ENCODE assay signal across 20 cellular contexts in the genomic region with DNA sequence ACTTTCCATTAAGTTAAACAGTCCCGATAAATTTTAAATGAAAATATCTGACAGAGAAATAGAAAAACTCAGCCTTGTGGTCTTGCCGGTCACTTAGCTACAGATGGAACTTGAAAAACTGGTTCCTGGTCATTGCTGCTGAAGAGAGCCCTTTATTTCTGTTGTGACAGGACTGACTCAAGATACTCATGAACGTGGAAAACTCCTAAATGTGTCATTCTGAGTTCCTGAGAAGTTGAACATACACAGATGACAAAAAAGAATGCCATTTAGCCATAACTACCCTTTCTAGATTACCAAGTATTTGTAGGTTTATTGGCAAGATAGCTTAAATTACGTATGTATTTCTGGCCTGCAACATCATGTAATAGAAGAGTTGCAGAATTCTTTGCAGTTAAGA.
A peak's percentile ranks its signal among the peaks of the same experiment; 100 is the strongest.
DNase-seq lines count a peak whose midpoint lies in the region; FAIRE-seq and TF ChIP-seq lines count a peak whose summit lies in the region.
"Had no signal": no experiment of that assay in that cellular context is flagged by ENCODE, and none has a peak within 500 bp of the region (broad histone marks: within the 10 kb centered on the region; RNA-seq: fewer than 3 reads in every experiment).

No MANE protein-coding gene starts in this region.

- CTCF ChIA-PET in PC-9 (lab: Charles Lee), result no interaction called here

- peak overlapping the region; percentile 23 for H3K9ac ChIP-seq in smooth muscle cell (ENCODE audit: low read depth)

- H3K4me1 ChIP-seq in PC-9 (replicated peaks; ENCODE audit: insufficient read depth), result peaks cover 36% of the 10 kb centered on the region
- peaks cover 37% of the 10 kb centered on the region for H3K4me1 ChIP-seq in smooth muscle cell (ENCODE audit: low read depth)
- H3K4me1 ChIP-seq: BE2C, esophagus muscularis mucosa, heart left ventricle had no signal

- BruUV-seq in PC-9 (replicated peaks; lab: Mats Ljungman, UMichigan), result no TSS peak

- no peak for TF ChIP-seq CTCF in PC-9 (conservative IDR thresholded peaks at IDR 0.05)
- no peak for TF ChIP-seq CTCF in smooth muscle cell (IDR thresholded peaks at IDR 0.05; ENCODE audit: borderline replicate concordance, insufficient read depth, poor library complexity, severe bottlenecking)

- no peak for FAIRE-seq in GM19239 (lab: Jason Lieb, UNC)
- FAIRE-seq: astrocyte, islet of Langerhans, K562 had no signal

- peaks cover 28% of the 10 kb centered on the region for H3K79me2 ChIP-seq in PC-9 (ENCODE audit: low read depth)
- peaks cover 15% of the 10 kb centered on the region for H3K79me2 ChIP-seq in smooth muscle cell (ENCODE audit: low read depth)

- peak overlapping the region; percentile 43 for H3K4me2 ChIP-seq in PC-9
- H3K4me2 ChIP-seq in smooth muscle cell, result peak overlapping the region; percentile 76

- intact Hi-C loops in PC-9 (cut with micrococcal nuclease; ENCODE audit: unreplicated experiment), result loop anchor here (1.0 kb wide), 2 partner anchors 134 to 355 kb away; a partner anchor contains a TSS

- POLR2A ChIA-PET in PC-9 (lab: Charles Lee; ENCODE audit: unreplicated experiment), result interaction anchor here (0.7 kb wide), 1 partner anchor 21 kb away, joined by 3 read pairs; no protein-coding TSS in a partner anchor

- H3F3A ChIP-seq in PC-9 (ENCODE audit: insufficient read depth, low read depth), result peaks cover 52% of the 10 kb centered on the region
- peaks cover 59% of the 10 kb centered on the region for H3F3A ChIP-seq in smooth muscle cell (ENCODE audit: low read depth)

- DNase-seq in HCEC 1CT, result peak; percentile 0
- DNase-seq in PC-9, result peak; percentile 35 to 93
- peak; percentile 73 for DNase-seq in islet precursor cell
- no peak for DNase-seq in smooth muscle cell (lab: John Stamatoyannopoulos, UW; ENCODE audit: unreplicated experiment)
- DNase-seq in stimulated activated CD4-positive, alpha-beta T cell treated with anti-CD3 and anti-CD28 coated beads, Interleukin-2, amount 100 ng/mL, for 24 hours, result no peak
- no peak for DNase-seq in GM19239 (ENCODE audit: insufficient read length, low spot score)
- no peak for DNase-seq in cerebellar nuclear complex (lab: John Stamatoyannopoulos, UW)
- DNase-seq: activated CD8-positive, alpha-beta memory T cell treated with anti-CD3 and anti-CD28 coated beads, Interleukin-2, amount 50 U/mL, for 4 hours; activated naive CD4-positive, alpha-beta T cell treated with anti-CD3 and anti-CD28 coated beads for 36 hours; BE2C; cortex of kidney; DMS 273 treated with DMSO at 0.1 percent for 48 hours; heart left ventricle; NCI-H1105; SHP77 treated with DMSO at 0.1 percent for 48 hours; stimulated activated CD4-positive, alpha-beta T cell treated with anti-CD3 and anti-CD28 coated beads, Interleukin-1b, Interleukin-23, amount 100 ng/mL, for 48 hours had no signal

- H2AFZ ChIP-seq in PC-9 (no peak overlapping the region), smooth muscle cell (ENCODE audit: low read depth) (no peak overlapping the region)

- H3K36me3 ChIP-seq in PC-9 (ENCODE audit: low read depth) (peaks cover 19% of the 10 kb centered on the region; the same call in 1 of the 2 replicates), smooth muscle cell (ENCODE audit: low read depth) (no peaks in the 10 kb centered on the region)
- H3K36me3 ChIP-seq: BE2C, esophagus muscularis mucosa, heart left ventricle had no signal

- H3K9me2 ChIP-seq in PC-9 (ENCODE audit: insufficient read depth), result no peaks in the 10 kb centered on the region

- H4K20me1 ChIP-seq in PC-9 (ENCODE audit: insufficient read depth) (peaks cover 14% of the 10 kb centered on the region), smooth muscle cell (ENCODE audit: low read depth) (peaks cover 4% of the 10 kb centered on the region)

- H3K4me3 ChIP-seq in PC-9, result no peak overlapping the region
- no peak overlapping the region for H3K4me3 ChIP-seq in smooth muscle cell
- H3K4me3 ChIP-seq: esophagus muscularis mucosa, heart left ventricle, K562 had no signal

- 19% methylated on average over 4 of the region's 4 CpGs for WGBS in smooth muscle cell (ENCODE audit: low lambda C conversion rate)

- peak overlapping the region; percentile 38 for H3K27ac ChIP-seq in PC-9
- H3K27ac ChIP-seq in smooth muscle cell (ENCODE audit: low read depth), result peak overlapping the region; percentile 88
- H3K27ac ChIP-seq: esophagus muscularis mucosa, heart left ventricle had no signal

- H3K27me3 ChIP-seq in PC-9 (ENCODE audit: insufficient read depth, low read depth) (no peaks in the 10 kb centered on the region), smooth muscle cell (ENCODE audit: low read depth) (no peaks in the 10 kb centered on the region)

- H3K9me3 ChIP-seq in PC-9 (ENCODE audit: insufficient read depth, low read depth) (no peaks in the 10 kb centered on the region), smooth muscle cell (replicated peaks; ENCODE audit: low read depth) (no peaks in the 10 kb centered on the region)
- H3K9me3 ChIP-seq: BE2C, esophagus muscularis mucosa, heart left ventricle had no signal

Comparison
In these comparisons a context has a peak if more than half of its experiments do, and no peak if none do; other contexts are left out.
1. DNase-seq: peak in HCEC 1CT (single experiment), PC-9 (2 of 2) and islet precursor cell (single experiment); none in smooth muscle cell (single experiment), stimulated activated CD4-positive, alpha-beta T cell treated with anti-CD3 and anti-CD28 coated beads, Interleukin-2, amount 100 ng/mL, for 24 hours (0 of 2), GM19239 (single experiment) and cerebellar nuclear complex (0 of 2).